2 cellular contexts compared by ENCODE assay signal in the genomic region with DNA sequence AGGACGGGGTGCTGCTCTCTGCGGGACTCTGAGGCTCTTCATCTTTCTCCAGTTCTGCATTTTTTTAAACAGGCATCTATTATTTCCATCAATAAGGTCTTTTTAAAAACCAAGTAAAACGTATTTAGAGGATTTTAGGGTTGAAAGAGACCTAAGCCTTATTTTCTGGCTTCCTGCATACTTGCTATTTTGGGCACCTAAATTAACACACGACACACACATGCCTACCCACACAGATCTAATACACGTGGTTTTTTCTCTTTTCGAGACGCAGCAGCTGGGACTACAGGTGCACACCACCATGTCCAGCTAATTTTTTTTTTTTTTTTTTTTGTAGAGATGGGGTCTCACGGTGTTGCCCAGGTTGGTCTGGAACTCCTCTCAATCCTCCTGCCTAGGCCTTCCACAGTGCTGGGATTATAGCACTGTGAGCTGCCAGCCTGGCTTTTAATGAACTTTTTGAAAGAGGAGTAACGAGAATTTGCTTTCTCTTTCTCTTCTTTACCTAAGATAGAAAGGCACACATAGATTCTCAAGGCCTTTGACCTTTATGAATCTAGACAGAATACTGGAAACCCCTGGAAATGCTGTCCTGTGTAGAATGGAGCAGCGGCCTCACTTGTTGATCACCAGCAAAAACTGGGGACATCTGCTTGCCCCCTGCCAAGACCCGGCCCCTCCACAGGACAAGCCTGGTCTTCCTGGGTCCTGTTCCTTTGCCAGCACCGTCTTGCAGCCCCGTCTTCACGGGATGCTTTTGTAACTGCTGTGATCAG.
TF ChIP-seq lines count a peak whose summit lies in the region.

No MANE protein-coding gene starts in this region.

TF ChIP-seq in HEK293, 187 proteins besides CTCF, POLR2A, EP300 and RAD21:
- TF ChIP-seq ZNF830 (tag by site-specific recombination; IDR thresholded peaks at IDR 0.05; ENCODE audit: low read depth) (no peak), ZNF341 (tag by site-specific recombination; IDR thresholded peaks at IDR 0.05; ENCODE audit: low read depth) (no peak), SCRT1 (tag by site-specific recombination; IDR thresholded peaks at IDR 0.05; ENCODE audit: borderline replicate concordance) (peak; percentile 60; the same call in 1 of the 2 replicates), ZNF544 (tag by site-specific recombination; IDR thresholded peaks at IDR 0.05) (no peak), ZSCAN16 (tag by site-specific recombination; IDR thresholded peaks at IDR 0.05) (no peak), ZNF585B (tag by site-specific recombination; IDR thresholded peaks at IDR 0.05) (no peak), ZNF629 (tag by site-specific recombination; IDR thresholded peaks at IDR 0.05) (no peak), ZNF626 (tag by site-specific recombination; IDR thresholded peaks at IDR 0.05) (no peak), SCRT2 (tag by site-specific recombination; IDR thresholded peaks at IDR 0.05) (peak; percentile 86), ZNF146 (tag by site-specific recombination; IDR thresholded peaks at IDR 0.05) (no peak)
- TF ChIP-seq, protein P1, sequence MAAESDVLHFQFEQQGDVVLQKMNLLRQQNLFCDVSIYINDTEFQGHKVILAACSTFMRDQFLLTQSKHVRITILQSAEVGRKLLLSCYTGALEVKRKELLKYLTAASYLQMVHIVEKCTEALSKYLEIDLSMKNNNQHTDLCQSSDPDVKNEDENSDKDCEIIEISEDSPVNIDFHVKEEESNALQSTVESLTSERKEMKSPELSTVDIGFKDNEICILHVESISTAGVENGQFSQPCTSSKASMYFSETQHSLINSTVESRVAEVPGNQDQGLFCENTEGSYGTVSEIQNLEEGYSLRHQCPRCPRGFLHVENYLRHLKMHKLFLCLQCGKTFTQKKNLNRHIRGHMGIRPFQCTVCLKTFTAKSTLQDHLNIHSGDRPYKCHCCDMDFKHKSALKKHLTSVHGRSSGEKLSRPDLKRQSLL (tag by site-specific recombination; IDR thresholded peaks at IDR 0.05) = no peak
- TF ChIP-seq, protein P2, sequence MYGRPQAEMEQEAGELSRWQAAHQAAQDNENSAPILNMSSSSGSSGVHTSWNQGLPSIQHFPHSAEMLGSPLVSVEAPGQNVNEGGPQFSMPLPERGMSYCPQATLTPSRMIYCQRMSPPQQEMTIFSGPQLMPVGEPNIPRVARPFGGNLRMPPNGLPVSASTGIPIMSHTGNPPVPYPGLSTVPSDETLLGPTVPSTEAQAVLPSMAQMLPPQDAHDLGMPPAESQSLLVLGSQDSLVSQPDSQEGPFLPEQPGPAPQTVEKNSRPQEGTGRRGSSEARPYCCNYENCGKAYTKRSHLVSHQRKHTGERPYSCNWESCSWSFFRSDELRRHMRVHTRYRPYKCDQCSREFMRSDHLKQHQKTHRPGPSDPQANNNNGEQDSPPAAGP (tag by site-specific recombination; IDR thresholded peaks at IDR 0.05) = no peak
- TF ChIP-seq, protein P3, sequence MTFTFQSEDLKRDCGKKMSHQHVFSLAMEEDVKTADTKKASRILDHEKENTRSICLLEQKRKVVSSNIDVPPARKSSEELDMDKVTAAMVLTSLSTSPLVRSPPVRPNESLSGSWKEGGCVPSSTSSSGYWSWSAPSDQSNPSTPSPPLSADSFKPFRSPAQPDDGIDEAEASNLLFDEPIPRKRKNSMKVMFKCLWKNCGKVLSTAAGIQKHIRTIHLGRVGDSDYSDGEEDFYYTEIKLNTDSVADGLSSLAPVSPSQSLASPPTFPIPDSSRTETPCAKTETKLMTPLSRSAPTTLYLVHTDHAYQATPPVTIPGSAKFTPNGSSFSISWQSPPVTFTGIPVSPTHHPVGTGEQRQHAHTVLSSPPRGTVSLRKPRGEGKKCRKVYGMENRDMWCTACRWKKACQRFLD (tag by site-specific recombination; IDR thresholded peaks at IDR 0.05) = no peak

TF ChIP-seq in GM12878, 131 proteins besides CTCF, POLR2A, EP300 and RAD21:
- TF ChIP-seq SMC3 (IDR thresholded peaks at IDR 0.05; ENCODE audit: borderline replicate concordance, low read length) (no peak), TCF12 (IDR thresholded peaks at IDR 0.05; ENCODE audit: low read depth, low read length) (0 out of 2 replicates have a peak, but pooled peaks have one; percentile 3), BHLHE40 (IDR thresholded peaks at IDR 0.05; ENCODE audit: borderline replicate concordance in 1 of 2, low read depth in 2 of 2, low read length in 1 of 2) (0 out of 4 replicates have a peak, but pooled peaks of 1 of the 2 experiments have one; percentile 28), MEF2A (IDR thresholded peaks at IDR 0.05; ENCODE audit: insufficient read depth, low read depth, low read length) (0 out of 2 replicates have a peak, but pooled peaks have one; percentile 30), MEF2B (IDR thresholded peaks at IDR 0.05; ENCODE audit: partially characterized antibody, poor library complexity, severe bottlenecking) (peak; percentile 73), RUNX3 (IDR thresholded peaks at IDR 0.05; ENCODE audit: low read length) (peak; percentile 58; the same call in 1 of the 2 replicates), CHD1 (IDR thresholded peaks at IDR 0.05; ENCODE audit: low read depth, low read length) (no peak)
TF ChIP-seq in GM12878: peak in this region for 5.
